20 cellular contexts compared by ENCODE assay signal in the genomic region with DNA sequence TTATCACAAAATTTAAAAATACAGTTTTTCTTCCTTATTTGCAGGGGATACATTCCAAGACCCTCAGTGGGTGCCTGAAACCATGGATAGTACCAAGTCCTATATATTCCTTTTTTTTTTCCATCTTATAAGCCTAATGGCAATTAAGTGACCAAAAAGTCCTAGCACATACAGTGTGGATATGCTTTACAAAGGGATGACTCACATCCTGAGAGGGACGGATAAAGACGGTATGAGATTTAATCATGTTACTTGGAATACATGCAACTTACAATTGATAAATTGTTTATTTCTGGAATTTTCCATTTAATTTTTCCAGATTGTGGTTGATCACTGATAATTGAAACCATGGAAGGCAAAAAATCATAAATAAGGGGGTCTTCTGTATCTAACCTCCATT.
"Had no signal": no experiment of that assay in that cellular context is flagged by ENCODE, and none has a peak within 500 bp of the region (broad histone marks: within the 10 kb centered on the region; RNA-seq: fewer than 3 reads in every experiment).

No MANE protein-coding gene starts in this region.

- H3K4me3 ChIP-seq: adrenal gland, gastroesophageal sphincter, heart right ventricle, mucosa of descending colon, neural progenitor cell, prostate gland, right atrium auricular region, tibial artery had no signal

- H3K4me2 ChIP-seq: neural progenitor cell had no signal

- H3K27ac ChIP-seq: adrenal gland, epithelial cell of prostate, gastroesophageal sphincter, heart right ventricle, neural progenitor cell, prostate gland, right atrium auricular region, tibial artery, VCaP had no signal

- H3K9ac ChIP-seq: neural progenitor cell had no signal

- H3K27me3 Mint-ChIP-seq: dendritic cell treated with granulocyte-macrophage colony-stimulating factor and Interleukin-4, amounts not matched to agents 40 ng/mL and 50 ng/mL, for 4 days; naive B cell had no signal

- H3K27me3 ChIP-seq: adrenal gland, gastroesophageal sphincter, heart right ventricle, neural progenitor cell, right atrium auricular region, tibial artery had no signal

- H3K9me3 Mint-ChIP-seq: neural progenitor cell had no signal

- H3K36me3 ChIP-seq: adrenal gland, gastroesophageal sphincter, heart right ventricle, neural progenitor cell, prostate gland, right atrium auricular region, tibial artery had no signal

- H2AFZ ChIP-seq: neural progenitor cell had no signal

- DNase-seq: activated CD4-positive, alpha-beta T cell treated with anti-CD3 and anti-CD28 coated beads for 1 hour; activated effector memory CD4-positive, alpha-beta T cell treated with anti-CD3 and anti-CD28 coated beads, Interleukin-2, amount 50 U/mL, for 16 hours; activated T-cell treated with anti-CD3 and anti-CD28 coated beads, Interleukin-2, amount 50 U/mL, for 72 hours; adrenal gland; effector memory CD4-positive, alpha-beta T cell; heart right ventricle; mesenchymal stem cell; naive B cell; stimulated activated naive CD8-positive, alpha-beta T cell treated with anti-CD3 and anti-CD28 coated beads, Interleukin-15, Interleukin-2, amounts not matched to agents 100 U/mL and 50 U/mL, for 24 hours; substantia nigra; tibial artery had no signal

- H3K4me1 Mint-ChIP-seq: naive B cell had no signal

- H3K36me3 Mint-ChIP-seq: activated naive CD4-positive, alpha-beta T cell treated with anti-CD3 and anti-CD28 coated beads, Interleukin-2, amount 50 U/mL, for 72 hours; naive B cell; neural progenitor cell had no signal

- H3K9me3 ChIP-seq: adrenal gland, gastroesophageal sphincter, heart right ventricle, mucosa of descending colon, prostate gland, right atrium auricular region, tibial artery had no signal

- H3K27ac Mint-ChIP-seq: activated naive CD4-positive, alpha-beta T cell treated with anti-CD3 and anti-CD28 coated beads, Interleukin-2, amount 50 U/mL, for 72 hours; activated T-cell treated with anti-CD3 and anti-CD28 coated beads, Interleukin-2, amount 50 U/mL, for 72 hours; dendritic cell treated with granulocyte-macrophage colony-stimulating factor and Interleukin-4, amounts not matched to agents 40 ng/mL and 50 ng/mL, for 4 days; naive B cell; neural progenitor cell had no signal

- H3K4me1 ChIP-seq: adrenal gland, gastroesophageal sphincter, heart right ventricle, neural progenitor cell, prostate gland, right atrium auricular region, tibial artery had no signal

- H3K4me3 Mint-ChIP-seq: activated T-cell treated with anti-CD3 and anti-CD28 coated beads, Interleukin-2, amount 50 U/mL, for 72 hours; dendritic cell treated with granulocyte-macrophage colony-stimulating factor and Interleukin-4, amounts not matched to agents 40 ng/mL and 50 ng/mL, for 4 days; naive B cell; neural progenitor cell had no signal

- ATAC-seq: activated naive CD4-positive, alpha-beta T cell treated with anti-CD3 and anti-CD28 coated beads, Interleukin-2, amount 50 U/mL, for 72 hours; activated T-cell treated with anti-CD3 and anti-CD28 coated beads, Interleukin-2, amount 50 U/mL, for 72 hours; gastroesophageal sphincter; heart right ventricle; mucosa of descending colon; stimulated activated naive CD8-positive, alpha-beta T cell treated with anti-CD3 and anti-CD28 coated beads, Interleukin-15, Interleukin-2, amounts not matched to agents 100 U/mL and 50 U/mL, for 24 hours had no signal
